In genomic region chr3:76442374-76442915, GRCh38 we compare ENCODE assay signal across 20 cellular contexts.
DNase-seq lines count a peak whose midpoint lies in the region; ATAC-seq and TF ChIP-seq lines count a peak whose summit lies in the region.
"Had no signal": no experiment of that assay in that cellular context is flagged by ENCODE, and none has a peak within 500 bp of the region (broad histone marks: within the 10 kb centered on the region; RNA-seq: fewer than 3 reads in every experiment).

No MANE protein-coding gene starts in this region.

- no peaks in the 10 kb centered on the region for H3K79me2 ChIP-seq in PC-3 (ENCODE audit: low read length)

- no peak overlapping the region for H3K4me3 Mint-ChIP-seq in activated T-cell treated with anti-CD3 and anti-CD28 coated beads, Interleukin-2, amount 50 U/mL, for 24 hours
- H3K4me3 Mint-ChIP-seq: CD8-positive, alpha-beta memory T cell; T-helper 2 cell treated with Interferon-gamma antibody and Interleukin-4, amounts not matched to agents 5 μg/mL and 100 μg/mL, for 36 hours had no signal

- no peaks in the 10 kb centered on the region for H3K4me1 ChIP-seq in PC-3 (ENCODE audit: insufficient read depth, low read length)

- no peaks in the 10 kb centered on the region for H3K27me3 ChIP-seq in PC-3 (ENCODE audit: low read length)
- H3K27me3 ChIP-seq in brain microvascular endothelial cell (replicated peaks), result no peaks in the 10 kb centered on the region
- H3K27me3 ChIP-seq: BLaER1 treated with 17β-estradiol and CSF1 and Interleukin-3, amounts not matched to agents 10 nM and 100 nM had no signal

- no peaks in the 10 kb centered on the region for H3K9me2 ChIP-seq in PC-3 (replicated peaks; ENCODE audit: low read length)

- CTCF ChIA-PET in GM10248 (lab: Yijun Ruan, JAX), result no interaction called here
- CTCF ChIA-PET in PC-3 (lab: Charles Lee), result no interaction called here

- no peak overlapping the region for H3K27ac Mint-ChIP-seq in activated T-cell treated with anti-CD3 and anti-CD28 coated beads, Interleukin-2, amount 50 U/mL, for 24 hours
- H3K27ac Mint-ChIP-seq: CD8-positive, alpha-beta memory T cell; T-helper 2 cell treated with Interferon-gamma antibody and Interleukin-4, amounts not matched to agents 5 μg/mL and 100 μg/mL, for 36 hours had no signal

- H3K36me3 Mint-ChIP-seq in activated T-cell treated with anti-CD3 and anti-CD28 coated beads, Interleukin-2, amount 50 U/mL, for 24 hours (ENCODE audit: low read depth), result no peaks in the 10 kb centered on the region
- H3K36me3 Mint-ChIP-seq: CD8-positive, alpha-beta memory T cell had no signal

- no TSS peak for BruUV-seq in PC-3 (replicated peaks; lab: Mats Ljungman, UMichigan)

- no peak overlapping the region for H3K27ac ChIP-seq in PC-3 (ENCODE audit: low read length)
- H3K27ac ChIP-seq in brain microvascular endothelial cell, result no peak overlapping the region
- H3K27ac ChIP-seq: BLaER1 treated with 17β-estradiol and CSF1 and Interleukin-3, amounts not matched to agents 10 nM and 100 nM; KMS-11; SK-N-MC had no signal

- H3K9me3 Mint-ChIP-seq in activated T-cell treated with anti-CD3 and anti-CD28 coated beads, Interleukin-2, amount 50 U/mL, for 24 hours, result peaks cover 14% of the 10 kb centered on the region

- ATAC-seq in HG02852 (IDR thresholded peaks at IDR 0.05; ENCODE audit: unreplicated experiment), result peak; percentile 82
- ATAC-seq in PC-3, result peak; percentile 73
- ATAC-seq in GM21723 (IDR thresholded peaks at IDR 0.05; ENCODE audit: unreplicated experiment), result no peak
- ATAC-seq: Panc1 had no signal

- no peaks in the 10 kb centered on the region for H3K9me3 ChIP-seq in PC-3 (ENCODE audit: low read length)
- H3K9me3 ChIP-seq: HAP-1 had no signal

- in situ Hi-C loops in brain microvascular endothelial cell (cut with HindIII; ENCODE audit: low pct_ligation_motif_present, low sequenced_read_pairs), result no loop called here

- TF ChIP-seq CTCF in GM10248 (IDR thresholded peaks at IDR 0.05; ENCODE audit: control extremely low read depth, extremely low read depth, low read depth, missing control alignments) (no peak), PC-3 (conservative IDR thresholded peaks at IDR 0.05; ENCODE audit: low read depth, low read length) (no peak), brain microvascular endothelial cell (IDR thresholded peaks at IDR 0.05; ENCODE audit: low read depth, low read length, missing control alignments) (no peak)

- H3K9ac ChIP-seq in PC-3 (ENCODE audit: low read length), result no peak overlapping the region
- H3K9ac ChIP-seq: BLaER1 treated with 17β-estradiol and CSF1 and Interleukin-3, amounts not matched to agents 10 nM and 100 nM; KMS-11 had no signal

- H3K4me3 ChIP-seq in PC-3 (ENCODE audit: low read length) (no peak overlapping the region), brain microvascular endothelial cell (ENCODE audit: low read depth, low read length) (no peak overlapping the region)
- H3K4me3 ChIP-seq: BLaER1 treated with 17β-estradiol and CSF1 and Interleukin-3, amounts not matched to agents 10 nM and 100 nM; HAP-1; SK-N-MC had no signal

- H3K4me2 ChIP-seq in PC-3 (ENCODE audit: low read length), result peak overlapping the region; percentile 29
- H3K4me2 ChIP-seq: BLaER1 treated with 17β-estradiol and CSF1 and Interleukin-3, amounts not matched to agents 10 nM and 100 nM; KMS-11 had no signal

- peak; percentile 4 for DNase-seq in GM10248 (ENCODE audit: extremely low spot score)
- peak; percentile 4 for DNase-seq in PC-3
- DNase-seq in brain microvascular endothelial cell, result peak; percentile 22
- no peak for DNase-seq in DMS153 (lab: John Stamatoyannopoulos, UW)
- DNase-seq in HUDEP-2 (lab: John Stamatoyannopoulos, UW; ENCODE audit: unreplicated experiment in 76 of 76), result no peak
- no peak for DNase-seq in activated T-cell treated with anti-CD3 and anti-CD28 coated beads, Interleukin-2, amount 50 U/mL, for 24 hours
- DNase-seq: CD8-positive, alpha-beta memory T cell; DMS79; NCI-H1092 treated with DMSO at 0.1 percent for 48 hours; NCI-H2081 treated with DMSO at 0.1 percent for 48 hours; NCI-H510A; NCI-H774 had no signal

- H4K20me1 ChIP-seq in PC-3 (ENCODE audit: low read length), result no peaks in the 10 kb centered on the region
- H4K20me1 ChIP-seq: BLaER1 treated with 17β-estradiol and CSF1 and Interleukin-3, amounts not matched to agents 10 nM and 100 nM had no signal

- H3F3A ChIP-seq in PC-3 (ENCODE audit: low read length, unreplicated experiment), result no peaks in the 10 kb centered on the region

- intact Hi-C loops in PC-3 (cut with micrococcal nuclease), result no loop called here

- H3K36me3 ChIP-seq in PC-3 (ENCODE audit: low read depth, low read length) (no peaks in the 10 kb centered on the region), brain microvascular endothelial cell (replicated peaks) (no peaks in the 10 kb centered on the region)
- H3K36me3 ChIP-seq: HAP-1 had no signal

- no peaks in the 10 kb centered on the region for H3K4me1 Mint-ChIP-seq in activated T-cell treated with anti-CD3 and anti-CD28 coated beads, Interleukin-2, amount 50 U/mL, for 24 hours (ENCODE audit: low read depth)
- H3K4me1 Mint-ChIP-seq: CD8-positive, alpha-beta memory T cell had no signal

- POLR2A ChIA-PET in GM10248 (lab: Yijun Ruan, JAX) (no interaction called here), PC-3 (lab: Charles Lee; ENCODE audit: unreplicated experiment) (no interaction called here)

- H2AFZ ChIP-seq in PC-3 (ENCODE audit: low read length), result no peak overlapping the region

- no peaks in the 10 kb centered on the region for H3K27me3 Mint-ChIP-seq in activated T-cell treated with anti-CD3 and anti-CD28 coated beads, Interleukin-2, amount 50 U/mL, for 24 hours
- H3K27me3 Mint-ChIP-seq: CD8-positive, alpha-beta memory T cell had no signal

Comparison
In these comparisons a context has a peak if more than half of its experiments do, and no peak if none do; other contexts are left out.
1. DNase-seq: peak in GM10248 (single experiment), PC-3 (single experiment) and brain microvascular endothelial cell (single experiment); none in DMS153 (single experiment), HUDEP-2 (0 of 76) and activated T-cell treated with anti-CD3 and anti-CD28 coated beads, Interleukin-2, amount 50 U/mL, for 24 hours (single experiment).